Comparison of ENCODE assay signal across 10 cellular contexts in genomic region chr17:64739316-64740058, GRCh38.
A peak's percentile ranks its signal among the peaks of the same experiment; 100 is the strongest.
DNase-seq lines count a peak whose midpoint lies in the region; ATAC-seq and TF ChIP-seq lines count a peak whose summit lies in the region.
"Had no signal": no experiment of that assay in that cellular context is flagged by ENCODE, and none has a peak within 500 bp of the region (broad histone marks: within the 10 kb centered on the region; RNA-seq: fewer than 3 reads in every experiment).

No MANE protein-coding gene starts in this region.

- no peaks in the 10 kb centered on the region for H3K36me3 ChIP-seq in A673 (ENCODE audit: insufficient read depth, low read length, poor library complexity, severe bottlenecking)
- no peaks in the 10 kb centered on the region for H3K36me3 ChIP-seq in IMR-90 (ENCODE audit: control insufficient read depth, insufficient read depth, low read length)
- no peaks in the 10 kb centered on the region for H3K36me3 ChIP-seq in mesendoderm (ENCODE audit: control insufficient read depth, insufficient read depth, low read length)
- H3K36me3 ChIP-seq: pancreas had no signal

- BruUV-seq in A673 (replicated peaks; lab: Mats Ljungman, UMichigan) (no TSS peak), IMR-90 (replicated peaks; lab: Mats Ljungman, UMichigan) (no TSS peak)

- peak overlapping the region; percentile 79 for H3K27ac Mint-ChIP-seq in dendritic cell treated with granulocyte-macrophage colony-stimulating factor and Interleukin-4, amounts not matched to agents 40 ng/mL and 50 ng/mL, for 4 days
- H3K27ac Mint-ChIP-seq: CD4-positive, alpha-beta T cell had no signal

- dilution Hi-C loops in IMR-90 (cut with HindIII; ENCODE audit: low sequenced_read_pairs, unreplicated experiment): no loop called here

- peaks cover 14% of the 10 kb centered on the region for H3K9me1 ChIP-seq in IMR-90 (ENCODE audit: insufficient read depth, low read length)

- H3K4me3 ChIP-seq in A673 (ENCODE audit: low read depth, low read length, poor library complexity, severe bottlenecking) (no peak overlapping the region), IMR-90 (ENCODE audit: insufficient read depth, low read depth, low read length) (no peak overlapping the region), mesendoderm (ENCODE audit: low read length) (no peak overlapping the region)
- H3K4me3 ChIP-seq: pancreas had no signal

- in situ Hi-C loops in IMR-90 (cut with MboI; ENCODE audit: low sequenced_read_pairs): no loop called here

- no peaks in the 10 kb centered on the region for H3K27me3 Mint-ChIP-seq in dendritic cell treated with granulocyte-macrophage colony-stimulating factor and Interleukin-4, amounts not matched to agents 40 ng/mL and 50 ng/mL, for 4 days
- H3K27me3 Mint-ChIP-seq: CD4-positive, alpha-beta T cell had no signal

- H3K79me1 ChIP-seq in IMR-90 (ENCODE audit: low read depth in 1 of 2, low read length in 2 of 2) (peaks cover 7 to 53% of the 10 kb centered on the region in 2 experiments; a peak in 3 of 4 replicates), mesendoderm (ENCODE audit: low read length) (no peaks in the 10 kb centered on the region)

- H3K23ac ChIP-seq in IMR-90 (ENCODE audit: low read depth, low read length) (peak overlapping the region; percentile 92), mesendoderm (ENCODE audit: low read length) (no peak overlapping the region)

- peak overlapping the region; percentile 91 for H4K91ac ChIP-seq in IMR-90 (ENCODE audit: insufficient read depth, low read depth, low read length)

- H4K8ac ChIP-seq in IMR-90 (ENCODE audit: low read depth in 2 of 2, low read length in 2 of 2) (peak overlapping the region; percentile 53 to 94), mesendoderm (ENCODE audit: low read depth, low read length) (no peak overlapping the region)

- H3K4me1 ChIP-seq in A673 (ENCODE audit: insufficient read depth, low read length, poor library complexity, severe bottlenecking): peaks cover 19% of the 10 kb centered on the region
- H3K4me1 ChIP-seq in IMR-90 (ENCODE audit: control insufficient read depth, insufficient read depth, low read length): peaks cover 26% of the 10 kb centered on the region
- H3K4me1 ChIP-seq in mesendoderm (ENCODE audit: control insufficient read depth, low read depth, low read length): no peaks in the 10 kb centered on the region

- peak overlapping the region; percentile 85 for H3K27ac ChIP-seq in A673 (ENCODE audit: low read depth, low read length, poor library complexity, severe bottlenecking)
- peak overlapping the region; percentile 90 for H3K27ac ChIP-seq in IMR-90 (ENCODE audit: insufficient read depth, low read length)
- H3K27ac ChIP-seq in mesendoderm (ENCODE audit: low read depth, low read length): no peak overlapping the region

- H3K4me1 Mint-ChIP-seq in dendritic cell treated with granulocyte-macrophage colony-stimulating factor and Interleukin-4, amounts not matched to agents 40 ng/mL and 50 ng/mL, for 4 days (ENCODE audit: low read depth): peaks cover 37% of the 10 kb centered on the region

- H2BK5ac ChIP-seq in IMR-90 (ENCODE audit: low read depth, low read length, poor library complexity, severe bottlenecking) (peak overlapping the region; percentile 89), mesendoderm (ENCODE audit: low read length) (no peak overlapping the region)

- intact Hi-C loops in A673 (cut with micrococcal nuclease; ENCODE audit: unreplicated experiment): loop anchor here (5.0 kb wide), 1 partner anchor 317 kb away; no protein-coding TSS in a partner anchor
- intact Hi-C loops in IMR-90 (cut with micrococcal nuclease): loop anchor here (2.0 to 5.0 kb wide), 2 partner anchors 57 to 77 kb away; partner anchors contain the start of gene SMURF2
- intact Hi-C loops in dendritic cell treated with granulocyte-macrophage colony-stimulating factor and Interleukin-4, amounts not matched to agents 40 ng/mL and 50 ng/mL, for 4 days (cut with micrococcal nuclease): no loop called here

- peak overlapping the region; percentile 97 for H2AK5ac ChIP-seq in IMR-90 (ENCODE audit: low read depth, low read length)
- H2AK5ac ChIP-seq in mesendoderm (ENCODE audit: low read length): no peak overlapping the region

- peak overlapping the region; percentile 83 for H2AFZ ChIP-seq in IMR-90 (replicated peaks; ENCODE audit: low read length, poor library complexity)

- TF ChIP-seq CTCF in A673 (conservative IDR thresholded peaks at IDR 0.05; ENCODE audit: low read depth, low read length) (no peak), IMR-90 (conservative IDR thresholded peaks at IDR 0.05; ENCODE audit: low read depth, low read length) (no peak)

- H2AK9ac ChIP-seq in IMR-90 (replicated peaks; ENCODE audit: low read depth, low read length, poor library complexity): peak overlapping the region; percentile 53

- H3K4me3 Mint-ChIP-seq in dendritic cell treated with granulocyte-macrophage colony-stimulating factor and Interleukin-4, amounts not matched to agents 40 ng/mL and 50 ng/mL, for 4 days: no peak overlapping the region
- H3K4me3 Mint-ChIP-seq: CD4-positive, alpha-beta T cell had no signal

- CTCF ChIA-PET in A673 (lab: Charles Lee) (no interaction called here), IMR-90 (lab: Yijun Ruan, JAX) (interaction anchor here (0.5 kb wide), 1 partner anchor 9 kb away, joined by 4 read pairs; no protein-coding TSS in a partner anchor)

- H3K9me3 Mint-ChIP-seq in dendritic cell treated with granulocyte-macrophage colony-stimulating factor and Interleukin-4, amounts not matched to agents 40 ng/mL and 50 ng/mL, for 4 days: no peaks in the 10 kb centered on the region
- H3K9me3 Mint-ChIP-seq: CD4-positive, alpha-beta T cell had no signal

- no peaks in the 10 kb centered on the region for H3K9me3 ChIP-seq in A673 (ENCODE audit: low read depth, low read length, poor library complexity, severe bottlenecking)
- H3K9me3 ChIP-seq in IMR-90 (ENCODE audit: control insufficient read depth, insufficient read depth, low read length): no peaks in the 10 kb centered on the region
- H3K9me3 ChIP-seq: pancreas had no signal

- H3K18ac ChIP-seq in IMR-90 (ENCODE audit: low read depth, low read length): peak overlapping the region; percentile 91
- no peak overlapping the region for H3K18ac ChIP-seq in mesendoderm (ENCODE audit: low read length)

- H3K79me2 ChIP-seq in mesendoderm (ENCODE audit: control insufficient read depth, insufficient read depth, low read length): no peaks in the 10 kb centered on the region

- H3K14ac ChIP-seq in IMR-90 (replicated peaks; ENCODE audit: low read depth, low read length): peak overlapping the region; percentile 95

- H2BK120ac ChIP-seq in IMR-90 (ENCODE audit: low read depth, low read length) (peak overlapping the region; percentile 98), mesendoderm (ENCODE audit: low read depth, low read length) (no peak overlapping the region)

- POLR2A ChIA-PET in A673 (lab: Charles Lee; ENCODE audit: low non-redundant PET): no interaction called here
- POLR2A ChIA-PET in IMR-90 (lab: Charles Lee; ENCODE audit: unreplicated experiment): no interaction called here

- H4K20me1 ChIP-seq in IMR-90 (ENCODE audit: insufficient read depth, low read length): no peaks in the 10 kb centered on the region

- H3K4ac ChIP-seq in IMR-90 (ENCODE audit: low read depth, low read length) (peak overlapping the region; percentile 98), mesendoderm (ENCODE audit: low read depth, low read length) (no peak overlapping the region)

- no peaks in the 10 kb centered on the region for H3K27me3 ChIP-seq in A673 (replicated peaks; ENCODE audit: insufficient read depth, low read depth, low read length, poor library complexity)
- H3K27me3 ChIP-seq in IMR-90 (ENCODE audit: control insufficient read depth, insufficient read depth, low read length): no peaks in the 10 kb centered on the region
- H3K27me3 ChIP-seq in mesendoderm (ENCODE audit: insufficient read depth, low read length, poor library complexity): no peaks in the 10 kb centered on the region
- H3K27me3 ChIP-seq: pancreas had no signal

- DNase-seq in A673 (ENCODE audit: low spot score) (peak; percentile 14), IMR-90 (peak; percentile 84), mesendoderm (peak; percentile 34), NCI-H526 (lab: John Stamatoyannopoulos, UW) (no peak), activated gamma-delta T cell (lab: John Stamatoyannopoulos, UW) (no peak)
- DNase-seq: CD4-positive, alpha-beta T cell; pancreas had no signal

- peaks cover 45% of the 10 kb centered on the region for H3K36me3 Mint-ChIP-seq in dendritic cell treated with granulocyte-macrophage colony-stimulating factor and Interleukin-4, amounts not matched to agents 40 ng/mL and 50 ng/mL, for 4 days (ENCODE audit: low read depth)

- TF ChIP-seq RAD21 in IMR-90 (IDR thresholded peaks at IDR 0.05; ENCODE audit: low read length): 0 out of 2 replicates have a peak, but pooled peaks have one; percentile 16

- 0 out of 2 replicates have a peak, but pooled peaks have one; percentile 32 for TF ChIP-seq POLR2A in IMR-90 (IDR thresholded peaks at IDR 0.05; ENCODE audit: low read depth, low read length)

- peak overlapping the region; percentile 59 for H3K56ac ChIP-seq in IMR-90 (ENCODE audit: extremely low read depth, insufficient read depth, low read length)
- no peak overlapping the region for H3K56ac ChIP-seq in mesendoderm (ENCODE audit: low read length)

- H3K9ac ChIP-seq in IMR-90 (ENCODE audit: low read depth, low read length) (peak overlapping the region; percentile 58), mesendoderm (ENCODE audit: low read length) (no peak overlapping the region)

- ATAC-seq in IMR-90 (ENCODE audit: low read depth) (peak; percentile 34), HG03139 (IDR thresholded peaks at IDR 0.05; ENCODE audit: unreplicated experiment) (no peak), GM18519 (IDR thresholded peaks at IDR 0.05; ENCODE audit: low FRiP score, unreplicated experiment) (no peak)
- ATAC-seq: pancreas had no signal

- H2BK15ac ChIP-seq in IMR-90 (ENCODE audit: low read depth, low read length): peak overlapping the region; percentile 90
- H2BK15ac ChIP-seq in mesendoderm (replicated peaks; ENCODE audit: low read depth): no peak overlapping the region

- H2BK20ac ChIP-seq in IMR-90 (ENCODE audit: low read depth, low read length): peak overlapping the region; percentile 97

- H3K4me2 ChIP-seq in IMR-90 (ENCODE audit: low read depth, low read length): peak overlapping the region; percentile 19
- H3K4me2 ChIP-seq in mesendoderm (ENCODE audit: low read length): no peak overlapping the region

- 67% methylated on average over 3 of the region's 9 CpGs; no CpG with 5 or more reads in 1 of the 2 experiments for WGBS in IMR-90 (ENCODE audit: extremely low coverage in 2 of 2, insufficient read length in 1 of 2), 2 experiments
- WGBS in mesendoderm (ENCODE audit: extremely low coverage, insufficient coverage, low lambda C conversion rate): no CpG with 5 or more reads among the region's 9 CpGs

- H4K5ac ChIP-seq in IMR-90 (ENCODE audit: low read depth, low read length) (peak overlapping the region; percentile 85), mesendoderm (ENCODE audit: low read length) (no peak overlapping the region)

TF ChIP-seq in IMR-90, 13 proteins besides CTCF, POLR2A, EP300 and RAD21:
- no peak for TF ChIP-seq MAFK (IDR thresholded peaks at IDR 0.05; ENCODE audit: low read depth, low read length)
- TF ChIP-seq FOS (IDR thresholded peaks at IDR 0.05; ENCODE audit: low read depth, low read length): peak; percentile 6; the same call in 1 of the 2 replicates
- TF ChIP-seq CEBPB (IDR thresholded peaks at IDR 0.05; ENCODE audit: low read depth, low read length): peak; percentile 91

Comparison
In these comparisons a context has a peak if more than half of its experiments do, and no peak if none do; other contexts are left out.
1. DNase-seq: peak in A673 (single experiment), IMR-90 (single experiment) and mesendoderm (single experiment); none in NCI-H526 (0 of 2) and activated gamma-delta T cell (single experiment).